Comparison of ENCODE assay signal across 1 cellular context in the genomic region with DNA sequence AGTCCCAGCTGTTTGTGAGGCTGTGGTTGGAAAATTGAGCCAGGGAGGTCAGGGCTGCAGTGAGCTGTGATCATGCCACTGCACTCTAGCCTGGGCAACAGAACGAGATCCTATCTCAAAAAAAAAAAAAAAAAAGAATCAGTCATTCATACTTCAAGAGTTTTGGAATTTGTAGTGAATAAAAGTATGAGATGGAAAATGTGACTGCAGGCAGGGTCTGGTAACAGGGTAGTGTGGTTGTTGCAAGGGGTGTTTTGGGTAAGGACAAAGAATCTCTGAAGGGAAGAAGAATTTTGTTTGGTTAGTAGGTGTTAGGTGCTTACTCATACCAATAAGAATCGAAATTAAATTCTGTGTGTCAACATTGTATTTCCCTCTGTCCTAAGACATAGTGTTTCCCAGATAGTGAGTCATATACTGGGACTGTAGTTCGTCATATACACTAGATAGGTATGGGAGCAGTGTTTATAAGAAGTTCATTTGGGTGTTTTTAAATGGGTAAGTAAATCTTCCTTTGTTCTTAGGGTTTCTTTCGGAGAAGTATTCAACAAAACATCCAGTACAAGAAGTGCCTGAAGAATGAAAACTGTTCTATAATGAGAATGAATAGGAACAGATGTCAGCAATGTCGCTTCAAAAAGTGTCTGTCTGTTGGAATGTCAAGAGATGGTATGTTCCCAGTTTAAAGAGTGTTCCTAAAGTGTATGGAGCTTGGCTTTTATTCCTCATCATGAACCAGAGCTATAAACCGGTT.
TF ChIP-seq lines count a peak whose summit lies in the region.

No MANE protein-coding gene starts in this region.

TF ChIP-seq in GM12878, 131 proteins besides CTCF, POLR2A, EP300 and RAD21:
- TF ChIP-seq IKZF2 (IDR thresholded peaks at IDR 0.05) = no peak
- TF ChIP-seq NR2C1 (IDR thresholded peaks at IDR 0.05) = no peak
- no peak for TF ChIP-seq ASH2L (IDR thresholded peaks at IDR 0.05; ENCODE audit: borderline replicate concordance, low read depth)
- no peak for TF ChIP-seq KAT2A (conservative IDR thresholded peaks at IDR 0.05; ENCODE audit: control insufficient read depth, low read depth, low read length)
- TF ChIP-seq MEF2A (IDR thresholded peaks at IDR 0.05; ENCODE audit: insufficient read depth, low read depth, low read length) = no peak
- TF ChIP-seq ZBTB33 (IDR thresholded peaks at IDR 0.05) = no peak
- no peak for TF ChIP-seq PAX8 (IDR thresholded peaks at IDR 0.05)
